1 cellular context compared by ENCODE assay signal in the genomic region with DNA sequence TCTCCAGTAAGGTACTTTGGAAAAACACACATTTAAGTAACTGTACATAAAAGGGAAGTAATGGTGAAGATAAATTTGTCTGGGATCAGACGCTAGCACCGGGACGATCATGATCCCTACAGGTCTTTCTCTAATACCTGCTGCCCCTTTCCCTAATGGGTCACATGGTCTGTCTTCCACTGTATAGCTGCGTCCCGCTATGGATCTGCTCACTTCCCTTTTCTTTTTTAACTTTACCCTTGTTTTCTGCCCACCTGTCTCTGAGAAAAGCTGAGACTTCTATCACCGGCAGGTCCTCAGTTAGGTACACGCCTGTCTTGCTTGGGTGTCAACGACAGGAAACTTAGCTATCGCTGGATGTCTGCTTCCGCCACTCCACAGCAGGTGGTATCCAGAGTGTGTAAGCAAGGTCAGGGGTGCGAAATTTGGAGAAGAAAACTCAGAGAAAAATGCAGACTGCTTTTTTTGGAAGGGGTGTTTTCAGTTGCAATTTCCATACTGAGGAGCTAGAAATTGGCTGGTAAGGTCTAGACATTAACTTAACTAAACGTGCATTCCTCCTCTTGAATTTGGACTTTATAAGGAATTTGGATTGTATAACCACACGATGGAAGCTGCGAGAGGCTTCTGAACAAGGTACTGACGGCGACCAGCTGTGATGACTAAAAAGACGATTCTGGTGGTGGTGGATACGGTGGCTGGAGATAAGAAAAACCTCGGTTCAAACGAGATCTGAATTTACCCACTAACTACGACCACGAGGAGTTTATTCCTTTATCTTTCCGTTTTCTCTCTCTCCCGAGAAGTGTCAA.
TF ChIP-seq lines count a peak whose summit lies in the region.

No MANE protein-coding gene starts in this region.

TF ChIP-seq in K562, 482 proteins besides CTCF, POLR2A, EP300 and RAD21 (continued from another document):
- TF ChIP-seq, protein P1, sequence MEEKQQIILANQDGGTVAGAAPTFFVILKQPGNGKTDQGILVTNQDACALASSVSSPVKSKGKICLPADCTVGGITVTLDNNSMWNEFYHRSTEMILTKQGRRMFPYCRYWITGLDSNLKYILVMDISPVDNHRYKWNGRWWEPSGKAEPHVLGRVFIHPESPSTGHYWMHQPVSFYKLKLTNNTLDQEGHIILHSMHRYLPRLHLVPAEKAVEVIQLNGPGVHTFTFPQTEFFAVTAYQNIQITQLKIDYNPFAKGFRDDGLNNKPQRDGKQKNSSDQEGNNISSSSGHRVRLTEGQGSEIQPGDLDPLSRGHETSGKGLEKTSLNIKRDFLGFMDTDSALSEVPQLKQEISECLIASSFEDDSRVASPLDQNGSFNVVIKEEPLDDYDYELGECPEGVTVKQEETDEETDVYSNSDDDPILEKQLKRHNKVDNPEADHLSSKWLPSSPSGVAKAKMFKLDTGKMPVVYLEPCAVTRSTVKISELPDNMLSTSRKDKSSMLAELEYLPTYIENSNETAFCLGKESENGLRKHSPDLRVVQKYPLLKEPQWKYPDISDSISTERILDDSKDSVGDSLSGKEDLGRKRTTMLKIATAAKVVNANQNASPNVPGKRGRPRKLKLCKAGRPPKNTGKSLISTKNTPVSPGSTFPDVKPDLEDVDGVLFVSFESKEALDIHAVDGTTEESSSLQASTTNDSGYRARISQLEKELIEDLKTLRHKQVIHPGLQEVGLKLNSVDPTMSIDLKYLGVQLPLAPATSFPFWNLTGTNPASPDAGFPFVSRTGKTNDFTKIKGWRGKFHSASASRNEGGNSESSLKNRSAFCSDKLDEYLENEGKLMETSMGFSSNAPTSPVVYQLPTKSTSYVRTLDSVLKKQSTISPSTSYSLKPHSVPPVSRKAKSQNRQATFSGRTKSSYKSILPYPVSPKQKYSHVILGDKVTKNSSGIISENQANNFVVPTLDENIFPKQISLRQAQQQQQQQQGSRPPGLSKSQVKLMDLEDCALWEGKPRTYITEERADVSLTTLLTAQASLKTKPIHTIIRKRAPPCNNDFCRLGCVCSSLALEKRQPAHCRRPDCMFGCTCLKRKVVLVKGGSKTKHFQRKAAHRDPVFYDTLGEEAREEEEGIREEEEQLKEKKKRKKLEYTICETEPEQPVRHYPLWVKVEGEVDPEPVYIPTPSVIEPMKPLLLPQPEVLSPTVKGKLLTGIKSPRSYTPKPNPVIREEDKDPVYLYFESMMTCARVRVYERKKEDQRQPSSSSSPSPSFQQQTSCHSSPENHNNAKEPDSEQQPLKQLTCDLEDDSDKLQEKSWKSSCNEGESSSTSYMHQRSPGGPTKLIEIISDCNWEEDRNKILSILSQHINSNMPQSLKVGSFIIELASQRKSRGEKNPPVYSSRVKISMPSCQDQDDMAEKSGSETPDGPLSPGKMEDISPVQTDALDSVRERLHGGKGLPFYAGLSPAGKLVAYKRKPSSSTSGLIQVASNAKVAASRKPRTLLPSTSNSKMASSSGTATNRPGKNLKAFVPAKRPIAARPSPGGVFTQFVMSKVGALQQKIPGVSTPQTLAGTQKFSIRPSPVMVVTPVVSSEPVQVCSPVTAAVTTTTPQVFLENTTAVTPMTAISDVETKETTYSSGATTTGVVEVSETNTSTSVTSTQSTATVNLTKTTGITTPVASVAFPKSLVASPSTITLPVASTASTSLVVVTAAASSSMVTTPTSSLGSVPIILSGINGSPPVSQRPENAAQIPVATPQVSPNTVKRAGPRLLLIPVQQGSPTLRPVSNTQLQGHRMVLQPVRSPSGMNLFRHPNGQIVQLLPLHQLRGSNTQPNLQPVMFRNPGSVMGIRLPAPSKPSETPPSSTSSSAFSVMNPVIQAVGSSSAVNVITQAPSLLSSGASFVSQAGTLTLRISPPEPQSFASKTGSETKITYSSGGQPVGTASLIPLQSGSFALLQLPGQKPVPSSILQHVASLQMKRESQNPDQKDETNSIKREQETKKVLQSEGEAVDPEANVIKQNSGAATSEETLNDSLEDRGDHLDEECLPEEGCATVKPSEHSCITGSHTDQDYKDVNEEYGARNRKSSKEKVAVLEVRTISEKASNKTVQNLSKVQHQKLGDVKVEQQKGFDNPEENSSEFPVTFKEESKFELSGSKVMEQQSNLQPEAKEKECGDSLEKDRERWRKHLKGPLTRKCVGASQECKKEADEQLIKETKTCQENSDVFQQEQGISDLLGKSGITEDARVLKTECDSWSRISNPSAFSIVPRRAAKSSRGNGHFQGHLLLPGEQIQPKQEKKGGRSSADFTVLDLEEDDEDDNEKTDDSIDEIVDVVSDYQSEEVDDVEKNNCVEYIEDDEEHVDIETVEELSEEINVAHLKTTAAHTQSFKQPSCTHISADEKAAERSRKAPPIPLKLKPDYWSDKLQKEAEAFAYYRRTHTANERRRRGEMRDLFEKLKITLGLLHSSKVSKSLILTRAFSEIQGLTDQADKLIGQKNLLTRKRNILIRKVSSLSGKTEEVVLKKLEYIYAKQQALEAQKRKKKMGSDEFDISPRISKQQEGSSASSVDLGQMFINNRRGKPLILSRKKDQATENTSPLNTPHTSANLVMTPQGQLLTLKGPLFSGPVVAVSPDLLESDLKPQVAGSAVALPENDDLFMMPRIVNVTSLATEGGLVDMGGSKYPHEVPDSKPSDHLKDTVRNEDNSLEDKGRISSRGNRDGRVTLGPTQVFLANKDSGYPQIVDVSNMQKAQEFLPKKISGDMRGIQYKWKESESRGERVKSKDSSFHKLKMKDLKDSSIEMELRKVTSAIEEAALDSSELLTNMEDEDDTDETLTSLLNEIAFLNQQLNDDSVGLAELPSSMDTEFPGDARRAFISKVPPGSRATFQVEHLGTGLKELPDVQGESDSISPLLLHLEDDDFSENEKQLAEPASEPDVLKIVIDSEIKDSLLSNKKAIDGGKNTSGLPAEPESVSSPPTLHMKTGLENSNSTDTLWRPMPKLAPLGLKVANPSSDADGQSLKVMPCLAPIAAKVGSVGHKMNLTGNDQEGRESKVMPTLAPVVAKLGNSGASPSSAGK (IDR thresholded peaks at IDR 0.05) = peak; percentile 71
- TF ChIP-seq, protein P2, sequence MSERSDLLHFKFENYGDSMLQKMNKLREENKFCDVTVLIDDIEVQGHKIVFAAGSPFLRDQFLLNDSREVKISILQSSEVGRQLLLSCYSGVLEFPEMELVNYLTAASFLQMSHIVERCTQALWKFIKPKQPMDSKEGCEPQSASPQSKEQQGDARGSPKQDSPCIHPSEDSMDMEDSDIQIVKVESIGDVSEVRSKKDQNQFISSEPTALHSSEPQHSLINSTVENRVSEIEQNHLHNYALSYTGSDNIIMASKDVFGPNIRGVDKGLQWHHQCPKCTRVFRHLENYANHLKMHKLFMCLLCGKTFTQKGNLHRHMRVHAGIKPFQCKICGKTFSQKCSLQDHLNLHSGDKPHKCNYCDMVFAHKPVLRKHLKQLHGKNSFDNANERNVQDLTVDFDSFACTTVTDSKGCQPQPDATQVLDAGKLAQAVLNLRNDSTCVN (CRISPR knock-in tag; IDR thresholded peaks at IDR 0.05) = 0 out of 2 replicates have a peak, but pooled peaks have one; percentile 32
- TF ChIP-seq, protein P3, sequence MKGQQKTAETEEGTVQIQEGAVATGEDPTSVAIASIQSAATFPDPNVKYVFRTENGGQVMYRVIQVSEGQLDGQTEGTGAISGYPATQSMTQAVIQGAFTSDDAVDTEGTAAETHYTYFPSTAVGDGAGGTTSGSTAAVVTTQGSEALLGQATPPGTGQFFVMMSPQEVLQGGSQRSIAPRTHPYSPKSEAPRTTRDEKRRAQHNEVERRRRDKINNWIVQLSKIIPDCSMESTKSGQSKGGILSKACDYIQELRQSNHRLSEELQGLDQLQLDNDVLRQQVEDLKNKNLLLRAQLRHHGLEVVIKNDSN (CRISPR knock-in tag; IDR thresholded peaks at IDR 0.05) = peak; percentile 59
- TF ChIP-seq MCM7 (IDR thresholded peaks at IDR 0.05) = no peak
